Comparison of ENCODE assay signal across 6 cellular contexts in genomic region chr6:30756405-30757003, GRCh38. TPM values are rescaled to one million over a fixed set of nuclear protein-coding genes. Genes with fewer than 3 reads are reported as not detected.
A peak's percentile ranks its signal among the peaks of the same experiment; 100 is the strongest.
DNase-seq lines count a peak whose midpoint lies in the region; ATAC-seq, FAIRE-seq and TF ChIP-seq lines count a peak whose summit lies in the region.
"Not testable (repeated sequence)": the region's sequence is repeated elsewhere in the genome, so short reads cannot be mapped to it uniquely, and the experiment has no call there.

No MANE protein-coding gene starts in this region.

- not testable (repeated sequence) for H3K4me2 ChIP-seq in A549; IMR-90 (ENCODE audit: low read depth, low read length)

- peak overlapping the region; percentile 47; the same call in 1 of the 2 replicates for H2BK20ac ChIP-seq in IMR-90 (ENCODE audit: low read depth, low read length)

- H3K9me3 ChIP-seq in A549; IMR-90 (ENCODE audit: control insufficient read depth, insufficient read depth, low read length); RWPE2 (ENCODE audit: severe bottlenecking); left ventricle myocardium inferior (replicated peaks): not testable (repeated sequence)

- H2BK5ac ChIP-seq in IMR-90 (ENCODE audit: low read depth, low read length, poor library complexity, severe bottlenecking) = not testable (repeated sequence)

- H3K27ac Mint-ChIP-seq in dendritic cell treated with granulocyte-macrophage colony-stimulating factor and Interleukin-4, amounts not matched to agents 40 ng/mL and 50 ng/mL, for 4 days = peak overlapping the region; percentile 85
- peak overlapping the region; percentile 99 for H3K27ac Mint-ChIP-seq in osteocyte (ENCODE audit: unreplicated experiment)

- not testable (repeated sequence) for H3K56ac ChIP-seq in IMR-90 (ENCODE audit: extremely low read depth, insufficient read depth, low read length)

- H4K20me1 ChIP-seq in IMR-90 (ENCODE audit: insufficient read depth, low read length) = not testable (repeated sequence)

- not testable (repeated sequence) for TF ChIP-seq CTCF in A549 (IDR thresholded peaks at IDR 0.05); IMR-90 (conservative IDR thresholded peaks at IDR 0.05; ENCODE audit: low read depth, low read length); RWPE2 (IDR thresholded peaks at IDR 0.05; ENCODE audit: poor library complexity, severe bottlenecking); left ventricle myocardium inferior (IDR thresholded peaks at IDR 0.05; ENCODE audit: borderline replicate concordance); osteocyte (IDR thresholded peaks at IDR 0.05)

- H4K8ac ChIP-seq in IMR-90 (ENCODE audit: low read depth in 2 of 2, low read length in 2 of 2) = 0 out of 4 replicates have a peak overlapping the region, but pooled peaks of 1 of the 2 experiments have one; percentile 20

- not testable (repeated sequence) for H3K27me3 ChIP-seq in IMR-90 (ENCODE audit: control insufficient read depth, insufficient read depth, low read length); RWPE2 (ENCODE audit: insufficient read depth, poor library complexity, severe bottlenecking); left ventricle myocardium inferior (ENCODE audit: low read depth)

- H2AFZ ChIP-seq in IMR-90 (replicated peaks; ENCODE audit: low read length, poor library complexity) = not testable (repeated sequence)

- H3K4me1 ChIP-seq in A549 (peaks cover 59% of the 10 kb centered on the region), IMR-90 (ENCODE audit: control insufficient read depth, insufficient read depth, low read length) (peaks cover 21% of the 10 kb centered on the region), RWPE2 (ENCODE audit: insufficient read depth, poor library complexity, severe bottlenecking) (peaks cover 44% of the 10 kb centered on the region), left ventricle myocardium inferior (peaks cover 57% of the 10 kb centered on the region)

- POLR2A ChIA-PET in A549 (lab: Yijun Ruan, JAX) = interaction anchor here (1.5 kb wide), 1 partner anchor 25 kb away, joined by 3 read pairs; no protein-coding TSS in a partner anchor
- POLR2A ChIA-PET in IMR-90 (lab: Charles Lee; ENCODE audit: unreplicated experiment) = not testable (repeated sequence)

- H3K23ac ChIP-seq in IMR-90 (ENCODE audit: low read depth, low read length) = not testable (repeated sequence)

- not testable (repeated sequence) for BruUV-seq in IMR-90 (replicated peaks; lab: Mats Ljungman, UMichigan)

- WGBS in A549 (ENCODE audit: missing lambda C conversion rate) = 87% methylated on average over 7 of the region's 7 CpGs
- 85% methylated on average over 2 of the region's 7 CpGs; no CpG with 5 or more reads in 1 of the 2 experiments for WGBS in IMR-90 (ENCODE audit: extremely low coverage in 2 of 2, insufficient read length in 1 of 2), 2 experiments

- H3K4me1 Mint-ChIP-seq in dendritic cell treated with granulocyte-macrophage colony-stimulating factor and Interleukin-4, amounts not matched to agents 40 ng/mL and 50 ng/mL, for 4 days (ENCODE audit: low read depth) = peaks cover 74% of the 10 kb centered on the region
- peaks cover 83% of the 10 kb centered on the region for H3K4me1 Mint-ChIP-seq in osteocyte (ENCODE audit: unreplicated experiment)

- H3K27ac ChIP-seq in A549 (peak overlapping the region; percentile 86 to 97; a peak in 4 of 6 replicates), RWPE2 (ENCODE audit: poor library complexity, severe bottlenecking) (peak overlapping the region; percentile 31), left ventricle myocardium inferior (replicated peaks) (peak overlapping the region; percentile 67)
- H3K27ac ChIP-seq in IMR-90 (ENCODE audit: insufficient read depth, low read length) = not testable (repeated sequence)

- not testable (repeated sequence) for TF ChIP-seq POLR2A in A549 (IDR thresholded peaks at IDR 0.05; ENCODE audit: low read length); IMR-90 (IDR thresholded peaks at IDR 0.05; ENCODE audit: low read depth, low read length)

- not testable (repeated sequence) for H3K36me3 Mint-ChIP-seq in dendritic cell treated with granulocyte-macrophage colony-stimulating factor and Interleukin-4, amounts not matched to agents 40 ng/mL and 50 ng/mL, for 4 days (ENCODE audit: low read depth); osteocyte (ENCODE audit: unreplicated experiment)

- H2AK5ac ChIP-seq in IMR-90 (ENCODE audit: low read depth, low read length) = peak overlapping the region; percentile 97; the same call in 1 of the 2 replicates

- not testable (repeated sequence) for DNase-seq in A549 (ENCODE audit: low read depth in 1 of 2, low spot score in 1 of 2); IMR-90; RWPE2 (ENCODE audit: low spot score); left ventricle myocardium inferior; osteocyte (ENCODE audit: extremely low spot score, unreplicated experiment)

- not testable (repeated sequence) for H3K4me3 ChIP-seq in A549; IMR-90 (ENCODE audit: insufficient read depth, low read depth, low read length); RWPE2 (ENCODE audit: severe bottlenecking); left ventricle myocardium inferior

- H3K27me3 Mint-ChIP-seq in dendritic cell treated with granulocyte-macrophage colony-stimulating factor and Interleukin-4, amounts not matched to agents 40 ng/mL and 50 ng/mL, for 4 days; osteocyte (ENCODE audit: unreplicated experiment): not testable (repeated sequence)

- not testable (repeated sequence) for FAIRE-seq in A549 (lab: Jason Lieb, UNC)

- intact Hi-C loops in IMR-90 (cut with micrococcal nuclease); dendritic cell treated with granulocyte-macrophage colony-stimulating factor and Interleukin-4, amounts not matched to agents 40 ng/mL and 50 ng/mL, for 4 days (cut with micrococcal nuclease); left ventricle myocardium inferior (cut with micrococcal nuclease): not testable (repeated sequence)

- 0 out of 2 replicates have a peak overlapping the region, but pooled peaks have one; percentile 39 for H2BK120ac ChIP-seq in IMR-90 (ENCODE audit: low read depth, low read length)

- peaks cover 25% of the 10 kb centered on the region for H3K9me1 ChIP-seq in IMR-90 (ENCODE audit: insufficient read depth, low read length)

- not testable (repeated sequence) for H3K9ac ChIP-seq in IMR-90 (ENCODE audit: low read depth, low read length)

- not testable (repeated sequence) for TF ChIP-seq RAD21 in A549 (conservative IDR thresholded peaks at IDR 0.05 in 1 of 2, IDR thresholded peaks at IDR 0.05 in 1 of 2); IMR-90 (IDR thresholded peaks at IDR 0.05; ENCODE audit: low read length)

- peak overlapping the region; percentile 4 for H3K4me3 Mint-ChIP-seq in dendritic cell treated with granulocyte-macrophage colony-stimulating factor and Interleukin-4, amounts not matched to agents 40 ng/mL and 50 ng/mL, for 4 days
- not testable (repeated sequence) for H3K4me3 Mint-ChIP-seq in osteocyte (ENCODE audit: unreplicated experiment)

- in situ Hi-C loops in IMR-90 (cut with MboI; ENCODE audit: low sequenced_read_pairs) = not testable (repeated sequence)

- not testable (repeated sequence) for H4K5ac ChIP-seq in IMR-90 (ENCODE audit: low read depth, low read length)

- dilution Hi-C loops in IMR-90 (cut with HindIII; ENCODE audit: low sequenced_read_pairs, unreplicated experiment) = not testable (repeated sequence)

- not testable (repeated sequence) for H2BK15ac ChIP-seq in IMR-90 (ENCODE audit: low read depth, low read length)

- 0 out of 2 replicates have a peak overlapping the region, but pooled peaks have one; percentile 35 for H4K91ac ChIP-seq in IMR-90 (ENCODE audit: insufficient read depth, low read depth, low read length)

- H2AK9ac ChIP-seq in IMR-90 (replicated peaks; ENCODE audit: low read depth, low read length, poor library complexity) = not testable (repeated sequence)

- peak overlapping the region; percentile 77; the same call in 1 of the 2 replicates for H3K4ac ChIP-seq in IMR-90 (ENCODE audit: low read depth, low read length)

- H3K36me3 ChIP-seq in IMR-90 (ENCODE audit: control insufficient read depth, insufficient read depth, low read length); RWPE2 (ENCODE audit: low read depth); left ventricle myocardium inferior: not testable (repeated sequence)

- CTCF ChIA-PET in A549 (lab: Yijun Ruan, JAX) = interaction anchor here (0.6 to 1.3 kb wide), 2 partner anchors 9 to 126 kb away, joined by 3 read pairs; no protein-coding TSS in a partner anchor
- CTCF ChIA-PET in IMR-90 (lab: Yijun Ruan, JAX) = not testable (repeated sequence)

- H3K79me1 ChIP-seq in IMR-90 (ENCODE audit: low read depth in 1 of 2, low read length in 2 of 2) = peaks cover 0 to 36% of the 10 kb centered on the region in 2 experiments; a peak in 2 of 4 replicates

- peak overlapping the region; percentile 19; the same call in 1 of the 2 replicates for H3K18ac ChIP-seq in IMR-90 (ENCODE audit: low read depth, low read length)

- H3K9me3 Mint-ChIP-seq in dendritic cell treated with granulocyte-macrophage colony-stimulating factor and Interleukin-4, amounts not matched to agents 40 ng/mL and 50 ng/mL, for 4 days; osteocyte (ENCODE audit: unreplicated experiment): not testable (repeated sequence)

- TF ChIP-seq EP300 in A549 (IDR thresholded peaks at IDR 0.05) = not testable (repeated sequence)

- not testable (repeated sequence) for ATAC-seq in A549; IMR-90 (ENCODE audit: low read depth); RWPE2 (ENCODE audit: low read depth)

- H3K14ac ChIP-seq in IMR-90 (replicated peaks; ENCODE audit: low read depth, low read length) = not testable (repeated sequence)

RNA-seq across cellular contexts. Expression of gene IER3, which starts 12.2 kb away (rescaled TPM):
- polyA plus RNA-seq in A549 (2011; rRNA removed) (116 and 202 TPM in 2 replicates), A549 (2017; fragmentation: RNase III; extraction: RNeasy Plus Mini Kit Qiagen cat#74134 plus additional on column Dnase treatment) (89.1 to 108 TPM (median 104 TPM) in 3 replicates), IMR-90 (2012; rRNA removed) (159 and 163 TPM in 2 replicates)
- 172 and 215 TPM in 2 replicates for polyA plus RNA-seq in A549 (2012; cell fraction: cytosol; rRNA removed)
- polyA plus RNA-seq in A549 (2012; cell fraction: nucleus; rRNA removed) = 240 and 352 TPM in 2 replicates
- polyA minus RNA-seq in A549 (2011; rRNA and poly(A)+ RNA removed) = 93.4 and 94.8 TPM in 2 replicates
- total RNA-seq in IMR-90 (2012; rRNA removed) (38.4 and 65.8 TPM in 2 replicates), left ventricle myocardium inferior (41.4 TPM), osteocyte (395 and 418 TPM in 2 replicates)
- polyA plus RNA-seq in IMR-90 (2012; cell fraction: cytosol; rRNA removed) = 156 and 229 TPM in 2 replicates
- 349 and 418 TPM in 2 replicates for polyA plus RNA-seq in IMR-90 (2012; cell fraction: nucleus; rRNA removed; ENCODE audit: low replicate concordance)

RNA-seq across cellular contexts. Expression of gene FLOT1, which starts 14.0 kb away (rescaled TPM):
- polyA plus RNA-seq in A549 (2011; rRNA removed) (135 and 136 TPM in 2 replicates), A549 (2017; fragmentation: RNase III; extraction: RNeasy Plus Mini Kit Qiagen cat#74134 plus additional on column Dnase treatment) (89.7 to 99.2 TPM (median 89.9 TPM) in 3 replicates), IMR-90 (2012; rRNA removed) (161 and 162 TPM in 2 replicates)
- 140 TPM in 2 replicates for polyA plus RNA-seq in A549 (2012; cell fraction: cytosol; rRNA removed)
- polyA plus RNA-seq in A549 (2012; cell fraction: nucleus; rRNA removed) = 112 and 128 TPM in 2 replicates
- polyA minus RNA-seq in A549 (2011; rRNA and poly(A)+ RNA removed) = 101 and 112 TPM in 2 replicates
- total RNA-seq in IMR-90 (2012; rRNA removed) (96.2 and 104 TPM in 2 replicates), left ventricle myocardium inferior (223 TPM), osteocyte (86.8 and 88.1 TPM in 2 replicates)
- polyA plus RNA-seq in IMR-90 (2012; cell fraction: cytosol; rRNA removed) = 135 and 169 TPM in 2 replicates
- polyA plus RNA-seq in IMR-90 (2012; cell fraction: nucleus; rRNA removed; ENCODE audit: low replicate concordance) = 193 and 211 TPM in 2 replicates

RNA-seq across cellular contexts. Expression of gene TUBB, which starts 36.4 kb away (rescaled TPM):
- polyA plus RNA-seq in A549 (2011; rRNA removed) (691 and 782 TPM in 2 replicates), A549 (2017; fragmentation: RNase III; extraction: RNeasy Plus Mini Kit Qiagen cat#74134 plus additional on column Dnase treatment) (1,022 to 1,121 TPM (median 1,044 TPM) in 3 replicates), IMR-90 (2012; rRNA removed) (2,004 and 2,008 TPM in 2 replicates)
- polyA plus RNA-seq in A549 (2012; cell fraction: cytosol; rRNA removed) = 1,345 and 1,480 TPM in 2 replicates
- polyA plus RNA-seq in A549 (2012; cell fraction: nucleus; rRNA removed) = 1,395 and 1,872 TPM in 2 replicates
- polyA minus RNA-seq in A549 (2011; rRNA and poly(A)+ RNA removed) = 802 and 983 TPM in 2 replicates
- total RNA-seq in IMR-90 (2012; rRNA removed) (1,207 and 1,401 TPM in 2 replicates), left ventricle myocardium inferior (187 TPM), osteocyte (725 and 729 TPM in 2 replicates)
- 811 and 1,574 TPM in 2 replicates for polyA plus RNA-seq in IMR-90 (2012; cell fraction: cytosol; rRNA removed)
- polyA plus RNA-seq in IMR-90 (2012; cell fraction: nucleus; rRNA removed; ENCODE audit: low replicate concordance) = 419 and 725 TPM in 2 replicates

RNA-seq across cellular contexts. Expression of gene MDC1, which starts 39.4 kb away (rescaled TPM):
- 8.2 and 13.3 TPM in 2 replicates for polyA plus RNA-seq in A549 (2011; rRNA removed)
- polyA plus RNA-seq in A549 (2012; cell fraction: cytosol; rRNA removed) = 8.4 and 10.3 TPM in 2 replicates
- polyA plus RNA-seq in A549 (2012; cell fraction: nucleus; rRNA removed) = 29.8 and 46.1 TPM in 2 replicates
- polyA plus RNA-seq in A549 (2017; fragmentation: RNase III; extraction: RNeasy Plus Mini Kit Qiagen cat#74134 plus additional on column Dnase treatment) = 14.9 to 21.4 TPM (median 16.5 TPM) in 3 replicates
- polyA minus RNA-seq in A549 (2011; rRNA and poly(A)+ RNA removed) = 18.4 and 19.4 TPM in 2 replicates
- 3.6 and 4.5 TPM in 2 replicates for total RNA-seq in IMR-90 (2012; rRNA removed)
- 12.1 and 12.4 TPM in 2 replicates for polyA plus RNA-seq in IMR-90 (2012; rRNA removed)
- 6.0 and 8.0 TPM in 2 replicates for polyA plus RNA-seq in IMR-90 (2012; cell fraction: cytosol; rRNA removed)
- 30.2 and 33.9 TPM in 2 replicates for polyA plus RNA-seq in IMR-90 (2012; cell fraction: nucleus; rRNA removed; ENCODE audit: low replicate concordance)
- total RNA-seq in left ventricle myocardium inferior = 14.1 TPM
- 37.7 and 40.1 TPM in 2 replicates for total RNA-seq in osteocyte
